Comparison of ENCODE assay signal across 11 cellular contexts in the genomic region with DNA sequence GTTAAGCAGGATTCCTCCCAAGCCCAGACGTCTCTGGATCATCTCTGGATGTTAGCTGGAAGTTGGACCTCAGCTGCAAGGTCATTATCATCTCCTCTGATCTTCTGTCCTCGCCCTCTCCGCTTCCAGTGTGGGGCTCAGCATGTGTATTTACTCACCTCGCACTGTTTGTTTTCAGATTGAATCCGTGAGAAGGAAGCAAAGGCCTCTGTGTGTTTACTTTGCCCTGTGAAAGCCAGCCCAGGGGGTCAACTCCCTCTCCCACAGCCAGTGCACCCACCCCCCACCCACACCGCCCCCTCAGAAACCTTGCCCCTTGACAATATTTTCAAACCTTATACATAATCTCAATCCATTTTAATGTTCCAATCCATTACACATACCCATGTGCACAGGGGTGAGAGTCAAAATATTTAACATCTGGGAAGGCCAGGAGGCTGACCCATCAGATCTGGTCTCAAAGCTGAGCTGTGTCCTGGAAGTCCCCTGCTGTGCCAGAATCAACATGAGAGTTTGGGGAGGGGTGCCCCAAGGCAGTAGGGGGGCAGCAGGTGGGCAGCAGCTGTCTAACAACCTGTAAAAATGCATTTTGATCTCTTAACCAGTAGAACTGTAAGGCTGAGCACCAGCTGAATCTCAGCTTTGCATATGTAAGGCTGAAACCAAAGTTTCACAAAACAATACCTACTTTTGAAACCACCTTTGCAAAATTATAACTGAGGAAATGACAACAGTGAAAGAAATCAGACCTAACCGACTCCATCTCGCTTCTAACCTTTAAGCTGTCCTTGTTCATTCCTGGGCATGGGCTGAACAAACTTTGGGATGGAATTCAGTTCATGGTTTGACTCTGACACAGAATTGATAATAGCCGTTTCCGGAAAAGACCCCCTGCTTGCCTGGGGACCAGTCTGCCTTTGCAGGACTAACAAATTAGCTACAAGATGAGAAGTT.
DNase-seq lines count a peak whose midpoint lies in the region; ATAC-seq and TF ChIP-seq lines count a peak whose summit lies in the region.
"Had no signal": no experiment of that assay in that cellular context is flagged by ENCODE, and none has a peak within 500 bp of the region (broad histone marks: within the 10 kb centered on the region; RNA-seq: fewer than 3 reads in every experiment).

No MANE protein-coding gene starts in this region.

- H3K27me3 ChIP-seq in mucosa of stomach (ENCODE audit: control insufficient read depth, insufficient read depth, low read length) (no peaks in the 10 kb centered on the region), esophagus muscularis mucosa (no peaks in the 10 kb centered on the region)

- no peaks in the 10 kb centered on the region for H3K9me3 Mint-ChIP-seq in activated CD8-positive, alpha-beta memory T cell treated with anti-CD3 and anti-CD28 coated beads, Interleukin-2, amount 10 ng/mL, durations not matched to agents 7 days and 5 days (ENCODE audit: low read depth)
- H3K9me3 Mint-ChIP-seq: activated naive CD8-positive, alpha-beta T cell treated with anti-CD3 and anti-CD28 coated beads, Interleukin-2, amount 10 ng/mL, durations not matched to agents 7 days and 5 days; neural crest cell had no signal

- H3K27ac ChIP-seq in esophagus muscularis mucosa (replicated peaks in 1 of 4): no peak overlapping the region

- peaks cover 15% of the 10 kb centered on the region for H3K27me3 Mint-ChIP-seq in activated CD8-positive, alpha-beta memory T cell treated with anti-CD3 and anti-CD28 coated beads, Interleukin-2, amount 10 ng/mL, durations not matched to agents 7 days and 5 days

- no peak for TF ChIP-seq CTCF in esophagus muscularis mucosa (IDR thresholded peaks at IDR 0.05)

- peak; percentile 75 for DNase-seq in NCI-H345 (lab: John Stamatoyannopoulos, UW)
- no peak for DNase-seq in esophagus muscularis mucosa (ENCODE audit: extremely low spot score)
- DNase-seq in activated T-cell treated with anti-CD3 and anti-CD28 coated beads for 4 hours: no peak
- no peak for DNase-seq in posterior vena cava (ENCODE audit: low spot score)
- no peak for DNase-seq in activated CD8-positive, alpha-beta memory T cell treated with anti-CD3 and anti-CD28 coated beads, Interleukin-2, amount 10 ng/mL, durations not matched to agents 7 days and 5 days
- DNase-seq: activated naive CD8-positive, alpha-beta T cell treated with anti-CD3 and anti-CD28 coated beads, Interleukin-2, amount 10 ng/mL, durations not matched to agents 7 days and 5 days; T-helper 1 cell had no signal

- ATAC-seq in GM19035 (IDR thresholded peaks at IDR 0.05; ENCODE audit: unreplicated experiment): peak; percentile 72
- ATAC-seq in HG02763 (IDR thresholded peaks at IDR 0.05; ENCODE audit: unreplicated experiment): peak; percentile 78
- no peak for ATAC-seq in activated CD8-positive, alpha-beta memory T cell treated with anti-CD3 and anti-CD28 coated beads, Interleukin-2, amount 10 ng/mL, durations not matched to agents 7 days and 5 days

- TF ChIP-seq POLR2A in esophagus muscularis mucosa (IDR thresholded peaks at IDR 0.05; ENCODE audit: low read depth): no peak

- no peaks in the 10 kb centered on the region for H3K9me3 ChIP-seq in mucosa of stomach (ENCODE audit: control insufficient read depth, low read length)
- no peaks in the 10 kb centered on the region for H3K9me3 ChIP-seq in esophagus muscularis mucosa

- H3K36me3 ChIP-seq in mucosa of stomach (ENCODE audit: control insufficient read depth, insufficient read depth, low read length) (no peaks in the 10 kb centered on the region), esophagus muscularis mucosa (no peaks in the 10 kb centered on the region)

- CTCF ChIA-PET in activated CD8-positive, alpha-beta memory T cell treated with anti-CD3 and anti-CD28 coated beads, Interleukin-2, amount 10 ng/mL, durations not matched to agents 7 days and 5 days (lab: Charles Lee): no interaction called here

- no peaks in the 10 kb centered on the region for H3K36me3 Mint-ChIP-seq in activated CD8-positive, alpha-beta memory T cell treated with anti-CD3 and anti-CD28 coated beads, Interleukin-2, amount 10 ng/mL, durations not matched to agents 7 days and 5 days
- H3K36me3 Mint-ChIP-seq: activated naive CD8-positive, alpha-beta T cell treated with anti-CD3 and anti-CD28 coated beads, Interleukin-2, amount 10 ng/mL, durations not matched to agents 7 days and 5 days had no signal

- TF ChIP-seq EP300 in esophagus muscularis mucosa (IDR thresholded peaks at IDR 0.05): no peak

- intact Hi-C loops in esophagus muscularis mucosa (cut with DNase I) (no loop called here), posterior vena cava (cut with DNase I) (no loop called here)

- H3K9ac ChIP-seq in mucosa of stomach (ENCODE audit: low read length): peak overlapping the region; percentile 40

- no peak overlapping the region for H3K4me3 Mint-ChIP-seq in activated CD8-positive, alpha-beta memory T cell treated with anti-CD3 and anti-CD28 coated beads, Interleukin-2, amount 10 ng/mL, durations not matched to agents 7 days and 5 days
- H3K4me3 Mint-ChIP-seq: activated naive CD8-positive, alpha-beta T cell treated with anti-CD3 and anti-CD28 coated beads, Interleukin-2, amount 10 ng/mL, durations not matched to agents 7 days and 5 days; neural crest cell had no signal

- peaks cover 17% of the 10 kb centered on the region for H3K4me1 ChIP-seq in mucosa of stomach (ENCODE audit: control insufficient read depth, insufficient read depth, low read length)
- no peaks in the 10 kb centered on the region for H3K4me1 ChIP-seq in esophagus muscularis mucosa

- H3K27ac Mint-ChIP-seq in activated CD8-positive, alpha-beta memory T cell treated with anti-CD3 and anti-CD28 coated beads, Interleukin-2, amount 10 ng/mL, durations not matched to agents 7 days and 5 days: no peak overlapping the region
- H3K27ac Mint-ChIP-seq: activated naive CD8-positive, alpha-beta T cell treated with anti-CD3 and anti-CD28 coated beads, Interleukin-2, amount 10 ng/mL, durations not matched to agents 7 days and 5 days had no signal

- 71% methylated on average over 10 of the region's 10 CpGs for WGBS in esophagus muscularis mucosa

- H3K4me3 ChIP-seq in mucosa of stomach (ENCODE audit: low read length) (no peak overlapping the region), esophagus muscularis mucosa (no peak overlapping the region)

- H3K4me1 Mint-ChIP-seq in activated CD8-positive, alpha-beta memory T cell treated with anti-CD3 and anti-CD28 coated beads, Interleukin-2, amount 10 ng/mL, durations not matched to agents 7 days and 5 days: peaks cover 13% of the 10 kb centered on the region
- H3K4me1 Mint-ChIP-seq: activated naive CD8-positive, alpha-beta T cell treated with anti-CD3 and anti-CD28 coated beads, Interleukin-2, amount 10 ng/mL, durations not matched to agents 7 days and 5 days had no signal
